ENCODE assay signal across 8 cellular contexts in the genomic region with DNA sequence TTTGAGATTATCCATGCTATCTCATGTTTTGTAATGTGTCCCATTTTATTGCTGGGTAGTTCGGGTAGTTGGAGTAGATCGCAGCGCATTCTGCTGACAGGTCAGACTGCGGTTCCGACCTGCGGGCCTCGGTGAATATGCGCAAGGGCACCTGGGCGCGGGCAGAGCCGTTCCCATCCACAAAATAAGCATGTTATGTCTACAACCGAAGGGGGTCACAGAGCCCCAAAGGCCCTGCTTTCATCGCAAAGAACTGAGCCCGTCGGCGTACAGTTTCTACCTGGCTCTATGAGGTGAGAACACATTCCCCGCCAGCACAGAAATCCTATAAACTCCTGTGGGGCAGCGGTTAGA.
DNase-seq lines count a peak whose midpoint lies in the region; ATAC-seq and TF ChIP-seq lines count a peak whose summit lies in the region.

No MANE protein-coding gene starts in this region.

- H3K79me1 ChIP-seq in mesenchymal stem cell (replicated peaks; ENCODE audit: low read length, poor library complexity, severe bottlenecking): no peaks in the 10 kb centered on the region

- H3K36me3 ChIP-seq in mesenchymal stem cell (ENCODE audit: control insufficient read depth in 1 of 2, insufficient read depth in 2 of 2, low read depth in 1 of 2, low read length in 2 of 2): no peaks in the 10 kb centered on the region
- no peaks in the 10 kb centered on the region for H3K36me3 ChIP-seq in HAP-1 (replicated peaks)

- no peak overlapping the region for H2AK5ac ChIP-seq in mesenchymal stem cell (ENCODE audit: low read length, severe bottlenecking)

- no peak overlapping the region for H3K27ac ChIP-seq in mesenchymal stem cell (ENCODE audit: low read length, poor library complexity, severe bottlenecking)

- H3K27me3 ChIP-seq in mesenchymal stem cell (ENCODE audit: control insufficient read depth in 1 of 2, insufficient read depth in 1 of 2, low read length in 2 of 2) (peaks cover 40 to 50% of the 10 kb centered on the region in 2 experiments), HAP-1 (ENCODE audit: low read depth) (no peaks in the 10 kb centered on the region)

- no peak overlapping the region for H2AFZ ChIP-seq in mesenchymal stem cell (ENCODE audit: low read depth, low read length)

- no peak for TF ChIP-seq CTCF in astrocyte of the spinal cord (IDR thresholded peaks at IDR 0.05; ENCODE audit: low read depth, low read length)

- no peak overlapping the region for H2BK12ac ChIP-seq in mesenchymal stem cell (ENCODE audit: low read length in 2 of 2)

- H2BK120ac ChIP-seq in mesenchymal stem cell (ENCODE audit: low read depth, low read length): no peak overlapping the region

- 10% methylated on average over 17 of the region's 18 CpGs for WGBS in mesenchymal stem cell

- H3K14ac ChIP-seq in mesenchymal stem cell (ENCODE audit: low read length in 2 of 2): no peak overlapping the region

- peak overlapping the region; percentile 61 for H4K8ac ChIP-seq in mesenchymal stem cell (ENCODE audit: low read length)

- ATAC-seq in HG03025 (IDR thresholded peaks at IDR 0.05; ENCODE audit: low FRiP score, unreplicated experiment): no peak

- no peak overlapping the region for H2BK5ac ChIP-seq in mesenchymal stem cell (ENCODE audit: low read depth, low read length, poor library complexity, severe bottlenecking)

- peak overlapping the region; percentile 86 for H3K4me2 ChIP-seq in mesenchymal stem cell (ENCODE audit: low read length, poor library complexity, severe bottlenecking)

- peak overlapping the region; percentile 28 for H2BK15ac ChIP-seq in mesenchymal stem cell (ENCODE audit: low read depth, poor library complexity, severe bottlenecking)

- H3K9me3 ChIP-seq in mesenchymal stem cell (ENCODE audit: control insufficient read depth, low read length) (peaks cover 3% of the 10 kb centered on the region), HAP-1 (no peaks in the 10 kb centered on the region; the same call in 1 of the 2 replicates)

- H3K23ac ChIP-seq in mesenchymal stem cell (ENCODE audit: low read length in 2 of 2): no peak overlapping the region

- peak; percentile 1 for DNase-seq in stimulated activated CD4-positive, alpha-beta T cell treated with anti-CD3 and anti-CD28 coated beads, Interleukin-12 subunit alpha, Interleukin-12 subunit beta, amount 100 ng/mL, for 4 hours
- DNase-seq in stimulated activated CD4-positive, alpha-beta T cell treated with anti-CD3 and anti-CD28 coated beads, Interleukin-2, amount 100 ng/mL, for 48 hours: no peak
- DNase-seq in astrocyte of the spinal cord (ENCODE audit: low read depth, low spot score): no peak
- no peak for DNase-seq in mesenchymal stem cell
- DNase-seq in OCI-M2 (lab: John Stamatoyannopoulos, UW; ENCODE audit: unreplicated experiment): no peak
- DNase-seq in HAP-1 (ENCODE audit: low spot score in 2 of 2): no peak
- DNase-seq in DMS114 treated with DMSO at 0.1 percent for 48 hours (lab: John Stamatoyannopoulos, UW; ENCODE audit: unreplicated experiment): no peak

- H3K4me3 ChIP-seq in astrocyte of the spinal cord (ENCODE audit: low read depth, low read length): peak overlapping the region; percentile 56
- H3K4me3 ChIP-seq in mesenchymal stem cell (ENCODE audit: insufficient read depth in 1 of 2, low read depth in 1 of 2, low read length in 2 of 2): peak overlapping the region in 1 of 2 experiments; percentile 89
- H3K4me3 ChIP-seq in HAP-1: no peak overlapping the region

- H3K18ac ChIP-seq in mesenchymal stem cell (ENCODE audit: low read depth in 1 of 2, low read length in 2 of 2): no peak overlapping the region

- H3K4me1 ChIP-seq in mesenchymal stem cell (ENCODE audit: control insufficient read depth, insufficient read depth, low read depth, low read length) (peaks cover 11% of the 10 kb centered on the region), HAP-1 (no peaks in the 10 kb centered on the region)

- no peak overlapping the region for H4K91ac ChIP-seq in mesenchymal stem cell (ENCODE audit: low read length)

- in situ Hi-C loops in astrocyte of the spinal cord (cut with HindIII; ENCODE audit: low sequenced_read_pairs) (no loop called here), HAP-1 (cut with MboI; ENCODE audit: low sequenced_read_pairs) (no loop called here)

- H3K4ac ChIP-seq in mesenchymal stem cell (ENCODE audit: low read depth in 1 of 2, low read length in 2 of 2): no peak overlapping the region

- peak overlapping the region; percentile 99 for H3K9ac ChIP-seq in mesenchymal stem cell (ENCODE audit: low read length)
